ENCODE assay signal across 24 cellular contexts in the genomic region with DNA sequence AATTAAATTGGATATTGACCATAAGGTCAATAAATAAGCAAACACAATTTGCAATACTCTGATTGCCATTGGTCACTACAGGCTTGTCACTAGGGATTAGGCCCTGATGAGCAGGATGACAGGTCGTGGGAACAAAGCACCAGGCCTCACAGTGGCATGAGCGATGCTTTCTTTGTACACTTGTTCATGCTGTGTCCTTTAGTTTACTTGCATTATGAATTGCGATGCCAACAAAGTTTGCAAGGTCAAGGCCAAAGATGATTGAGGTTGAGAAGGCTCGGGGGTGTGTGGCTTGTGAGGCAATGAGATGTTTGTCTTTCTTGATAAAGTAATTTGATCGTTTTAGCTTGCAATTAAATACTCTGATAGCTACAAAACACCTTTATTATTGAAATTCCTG.
"Had no signal": no experiment of that assay in that cellular context is flagged by ENCODE, and none has a peak within 500 bp of the region (broad histone marks: within the 10 kb centered on the region; RNA-seq: fewer than 3 reads in every experiment).

No MANE protein-coding gene starts in this region.

- H3K4me3 ChIP-seq: left lung, lower lobe of right lung, skin epidermis, stomach, thoracic aorta, tibial artery, upper lobe of right lung, uterus had no signal

- DNase-seq: kidney glomerular epithelial cell; left cardiac atrium; left lung; lower lobe of right lung; mammary epithelial cell; mesenchymal stem cell; naive thymus-derived CD8-positive, alpha-beta T cell; right cardiac atrium; stimulated activated CD4-positive, alpha-beta T cell treated with anti-CD3 and anti-CD28 coated beads, Interleukin-12 subunit alpha, Interleukin-12 subunit beta, amount 100 ng/mL, for 4 hours; stimulated activated CD4-positive, alpha-beta T cell treated with anti-CD3 and anti-CD28 coated beads, Interleukin-15, amount 100 ng/mL, for 24 hours; stimulated activated CD4-positive, alpha-beta T cell treated with anti-CD3 and anti-CD28 coated beads, Interleukin-2, amount 100 ng/mL, for 24 hours; stimulated activated CD4-positive, alpha-beta T cell treated with anti-CD3 and anti-CD28 coated beads, Interleukin-4, amount 100 ng/mL, for 1 hour; stimulated activated naive B cell treated with anti-CD40 and anti-IgM and Interleukin-4, amounts not matched to agents 10 μg/mL and 1 μg/mL and 100 μg/mL, for 72 hours; stimulated activated naive CD8-positive, alpha-beta T cell treated with anti-CD3 and anti-CD28 coated beads, Interleukin-15, Interleukin-2, amounts not matched to agents 100 U/mL and 50 U/mL, for 24 hours; stomach; tibial artery; trophoblast cell; upper lobe of right lung; uterus had no signal

- FAIRE-seq: keratinocyte had no signal

- H3K27me3 ChIP-seq: neutrophil, upper lobe of right lung, uterus had no signal

- H3K4me1 ChIP-seq: left lung, lower lobe of right lung, tibial artery, upper lobe of right lung, uterus had no signal

- ATAC-seq: left cardiac atrium; left lung; lower lobe of right lung; naive thymus-derived CD8-positive, alpha-beta T cell; right cardiac atrium; sciatic nerve; stimulated activated naive B cell treated with anti-CD40 and anti-IgM and Interleukin-4, amounts not matched to agents 10 μg/mL and 1 μg/mL and 100 μg/mL, for 72 hours; stimulated activated naive CD8-positive, alpha-beta T cell treated with anti-CD3 and anti-CD28 coated beads, Interleukin-15, Interleukin-2, amounts not matched to agents 100 U/mL and 50 U/mL, for 24 hours; upper lobe of right lung had no signal

- H3K36me3 ChIP-seq: left lung, lower lobe of right lung, neutrophil, stomach, thoracic aorta, tibial artery, upper lobe of right lung, uterus had no signal

- H3K9me3 ChIP-seq: left lung, lower lobe of right lung, neutrophil, stomach, thoracic aorta, tibial artery, upper lobe of right lung, uterus had no signal

- H3K27ac ChIP-seq: left lung, lower lobe of right lung, neutrophil, skin epidermis, stomach, thoracic aorta, tibial artery, upper lobe of right lung, uterus had no signal
